In genomic region chr6:3228046-3228671, GRCh38 we compare ENCODE assay signal across 1 cellular context.
TF ChIP-seq lines count a peak whose summit lies in the region.

No MANE protein-coding gene starts in this region.

TF ChIP-seq in HepG2, 621 proteins besides CTCF, POLR2A, EP300 and RAD21 (continued from another document):
- TF ChIP-seq CSRNP1 (CRISPR knock-in tag; IDR thresholded peaks at IDR 0.05) = 0 out of 2 replicates have a peak, but pooled peaks have one; percentile 23
- TF ChIP-seq RBM39 (IDR thresholded peaks at IDR 0.05; ENCODE audit: low read depth, low read length, poor library complexity, severe bottlenecking) = peak; percentile 24
- TF ChIP-seq EEA1 (CRISPR knock-in tag; IDR thresholded peaks at IDR 0.05; ENCODE audit: borderline replicate concordance) = no peak
